ENCODE assay signal across 10 cellular contexts in genomic region chr3:98770261-98771039, GRCh38. TPM values are rescaled to one million over a fixed set of nuclear protein-coding genes. Genes with fewer than 3 reads are reported as not detected.
DNase-seq lines count a peak whose midpoint lies in the region; ATAC-seq and TF ChIP-seq lines count a peak whose summit lies in the region.
"Had no signal": no experiment of that assay in that cellular context is flagged by ENCODE, and none has a peak within 500 bp of the region (broad histone marks: within the 10 kb centered on the region; RNA-seq: fewer than 3 reads in every experiment).

No MANE protein-coding gene starts in this region.

- no peaks in the 10 kb centered on the region for H3K9me3 ChIP-seq in suprapubic skin

- DNase-seq in NK-92 treated with Interleukin-12 subunit alpha and Interleukin-12 subunit beta, amount 100 ng/mL, for 24 hours (lab: John Stamatoyannopoulos, UW) = peak; percentile 30
- DNase-seq in NK-92 (lab: John Stamatoyannopoulos, UW; ENCODE audit: unreplicated experiment) = no peak
- peak; percentile 83 for DNase-seq in foreskin melanocyte
- no peak for DNase-seq in suprapubic skin (ENCODE audit: low spot score in 2 of 2)
- DNase-seq in natural killer cell = no peak
- DNase-seq: activated effector memory CD4-positive, alpha-beta T cell treated with Interleukin-2 at 50 U/mL for 16 hours; foreskin keratinocyte had no signal

- no peak for TF ChIP-seq EP300 in suprapubic skin (IDR thresholded peaks at IDR 0.05)

- 52% methylated on average over 8 of the region's 8 CpGs for WGBS in suprapubic skin

- peaks cover 32% of the 10 kb centered on the region for H3K4me1 ChIP-seq in suprapubic skin
- H3K4me1 ChIP-seq: foreskin keratinocyte had no signal

- ATAC-seq in HG03175 (IDR thresholded peaks at IDR 0.05; ENCODE audit: unreplicated experiment) (peak; percentile 67), natural killer cell (no peak), HG03025 (IDR thresholded peaks at IDR 0.05; ENCODE audit: low FRiP score, unreplicated experiment) (no peak)
- ATAC-seq in activated T-helper 17 cell treated with anti-CD3 and anti-CD28 coated beads, Interleukin-2, amount 50 U/mL, for 72 hours (replicated peaks) = no peak
- ATAC-seq: foreskin keratinocyte had no signal

- H3K36me3 Mint-ChIP-seq in natural killer cell = no peaks in the 10 kb centered on the region
- H3K36me3 Mint-ChIP-seq in activated T-helper 17 cell treated with anti-CD3 and anti-CD28 coated beads, Interleukin-2, amount 50 U/mL, for 72 hours (ENCODE audit: low read depth) = no peaks in the 10 kb centered on the region

- no peak for TF ChIP-seq CTCF in suprapubic skin (IDR thresholded peaks at IDR 0.05)
- TF ChIP-seq CTCF in natural killer cell (IDR thresholded peaks at IDR 0.05) = no peak

- no peaks in the 10 kb centered on the region for H3K27me3 ChIP-seq in suprapubic skin
- H3K27me3 ChIP-seq: foreskin keratinocyte had no signal

- peaks cover 0 to 16% of the 10 kb centered on the region in 2 donors for H3K27me3 Mint-ChIP-seq in natural killer cell (ENCODE audit: low read depth in 2 of 2)
- H3K27me3 Mint-ChIP-seq in activated T-helper 17 cell treated with anti-CD3 and anti-CD28 coated beads, Interleukin-2, amount 50 U/mL, for 72 hours = peaks cover 27% of the 10 kb centered on the region

- H3K4me1 Mint-ChIP-seq in natural killer cell = no peaks in the 10 kb centered on the region
- H3K4me1 Mint-ChIP-seq in activated T-helper 17 cell treated with anti-CD3 and anti-CD28 coated beads, Interleukin-2, amount 50 U/mL, for 72 hours = no peaks in the 10 kb centered on the region

- no peaks in the 10 kb centered on the region for H3K36me3 ChIP-seq in suprapubic skin

- H3K9me3 Mint-ChIP-seq in natural killer cell = no peaks in the 10 kb centered on the region
- no peaks in the 10 kb centered on the region for H3K9me3 Mint-ChIP-seq in activated T-helper 17 cell treated with anti-CD3 and anti-CD28 coated beads, Interleukin-2, amount 50 U/mL, for 72 hours

- TF ChIP-seq POLR2A in suprapubic skin (IDR thresholded peaks at IDR 0.05) = no peak

- H3K4me3 ChIP-seq in suprapubic skin = no peak overlapping the region

- peak overlapping the region; percentile 39 for H3K27ac ChIP-seq in suprapubic skin
- H3K27ac ChIP-seq: foreskin keratinocyte had no signal

- no peak overlapping the region for H3K4me3 Mint-ChIP-seq in natural killer cell
- no peak overlapping the region for H3K4me3 Mint-ChIP-seq in activated T-helper 17 cell treated with anti-CD3 and anti-CD28 coated beads, Interleukin-2, amount 50 U/mL, for 72 hours

- intact Hi-C loops in natural killer cell (cut with micrococcal nuclease) = no loop called here

- no peak overlapping the region for H3K27ac Mint-ChIP-seq in natural killer cell
- H3K27ac Mint-ChIP-seq in activated T-helper 17 cell treated with anti-CD3 and anti-CD28 coated beads, Interleukin-2, amount 50 U/mL, for 72 hours = no peak overlapping the region

RNA-seq across cellular contexts. Expression of gene ST3GAL6, which starts 7.3 kb away (rescaled TPM):
- 10 to 100 TPM; 13.1 to 48.0 (median 20.6) TPM for total RNA-seq in suprapubic skin
- total RNA-seq in natural killer cell = 1 to 10 TPM in 2 of 3 donors, under 1 TPM in 1; 0.38 to 3.7 (median 1.4) TPM
- total RNA-seq in activated T-helper 17 cell treated with anti-CD3 and anti-CD28 coated beads, Interleukin-2, amount 50 U/mL, for 72 hours = not detected

Comparison
In these comparisons a context has a peak if more than half of its experiments do, and no peak if none do; other contexts are left out.
1. DNase-seq: peak in NK-92 treated with Interleukin-12 subunit alpha and Interleukin-12 subunit beta, amount 100 ng/mL, for 24 hours (single experiment) and foreskin melanocyte (single experiment); none in NK-92 (single experiment), suprapubic skin (0 of 2) and natural killer cell (single experiment).